11 cellular contexts compared by ENCODE assay signal in the genomic region with DNA sequence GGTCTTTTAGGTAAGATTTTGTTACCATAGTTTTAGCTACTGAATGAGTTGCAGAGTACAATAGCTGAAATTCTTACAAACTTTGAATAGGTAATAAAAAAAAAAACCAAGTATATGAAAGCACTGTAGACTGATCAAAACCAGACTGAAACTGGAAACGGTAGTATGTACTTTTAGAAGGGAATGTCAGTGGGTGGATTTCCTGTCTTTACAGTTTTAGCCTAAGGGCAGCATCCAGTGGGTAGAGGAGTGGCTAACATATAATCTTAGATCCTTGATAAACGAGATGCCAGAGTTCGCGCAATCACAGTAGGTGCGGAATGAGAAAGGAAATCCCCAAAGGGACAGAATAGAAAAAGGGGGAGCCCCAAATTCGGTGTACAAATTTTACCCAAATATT.
"Had no signal": no experiment of that assay in that cellular context is flagged by ENCODE, and none has a peak within 500 bp of the region (broad histone marks: within the 10 kb centered on the region; RNA-seq: fewer than 3 reads in every experiment).

No MANE protein-coding gene starts in this region.

- H3K27me3 ChIP-seq: thyroid gland had no signal

- DNase-seq: activated B cell treated with CpG ODN at 0.5 μM for 24 hours; activated CD4-positive, alpha-beta T cell treated with anti-CD3 and anti-CD28 coated beads for 48 hours; activated CD8-positive, alpha-beta memory T cell treated with anti-CD3 and anti-CD28 coated beads, Interleukin-2, amount 50 U/mL, for 4 hours; activated CD8-positive, alpha-beta T cell treated with anti-CD3 and anti-CD28 coated beads, Interleukin-2, amount 10 ng/mL, durations not matched to agents 7 days and 5 days; activated naive CD4-positive, alpha-beta T cell treated with anti-CD3 and anti-CD28 coated beads for 36 hours; islet precursor cell; mucosa of descending colon; naive thymus-derived CD4-positive, alpha-beta T cell; stimulated activated CD4-positive, alpha-beta T cell treated with anti-CD3 and anti-CD28 coated beads, Interleukin-2, amount 100 ng/mL, for 48 hours; thyroid gland had no signal

- H3K27ac Mint-ChIP-seq: activated B cell treated with CpG ODN at 0.5 μM for 24 hours; activated CD8-positive, alpha-beta T cell treated with anti-CD3 and anti-CD28 coated beads, Interleukin-2, amount 10 ng/mL, durations not matched to agents 7 days and 5 days; activated naive CD4-positive, alpha-beta T cell treated with anti-CD3 and anti-CD28 coated beads for 36 hours; naive thymus-derived CD4-positive, alpha-beta T cell; stimulated activated memory B cell treated with anti-CD40 and anti-IgM and Interleukin-4, amounts not matched to agents 10 μg/mL and 1 μg/mL and 100 μg/mL, for 72 hours had no signal

- H3K4me3 Mint-ChIP-seq: activated B cell treated with CpG ODN at 0.5 μM for 24 hours; activated CD8-positive, alpha-beta T cell treated with anti-CD3 and anti-CD28 coated beads, Interleukin-2, amount 10 ng/mL, durations not matched to agents 7 days and 5 days; activated naive CD4-positive, alpha-beta T cell treated with anti-CD3 and anti-CD28 coated beads for 36 hours; stimulated activated memory B cell treated with anti-CD40 and anti-IgM and Interleukin-4, amounts not matched to agents 10 μg/mL and 1 μg/mL and 100 μg/mL, for 72 hours had no signal

- H3K27me3 Mint-ChIP-seq: activated B cell treated with CpG ODN at 0.5 μM for 24 hours; naive thymus-derived CD4-positive, alpha-beta T cell; stimulated activated memory B cell treated with anti-CD40 and anti-IgM and Interleukin-4, amounts not matched to agents 10 μg/mL and 1 μg/mL and 100 μg/mL, for 72 hours had no signal

- H3K36me3 ChIP-seq: thyroid gland had no signal

- H3K4me1 ChIP-seq: thyroid gland had no signal

- ATAC-seq: activated CD8-positive, alpha-beta T cell treated with anti-CD3 and anti-CD28 coated beads, Interleukin-2, amount 10 ng/mL, durations not matched to agents 7 days and 5 days; mucosa of descending colon; naive thymus-derived CD4-positive, alpha-beta T cell; stimulated activated memory B cell treated with anti-CD40 and anti-IgM and Interleukin-4, amounts not matched to agents 10 μg/mL and 1 μg/mL and 100 μg/mL, for 72 hours had no signal

- H3K4me3 ChIP-seq: mucosa of descending colon, thyroid gland had no signal

- H3K4me1 Mint-ChIP-seq: activated B cell treated with CpG ODN at 0.5 μM for 24 hours; stimulated activated memory B cell treated with anti-CD40 and anti-IgM and Interleukin-4, amounts not matched to agents 10 μg/mL and 1 μg/mL and 100 μg/mL, for 72 hours had no signal

- H3K27ac ChIP-seq: thyroid gland had no signal

- H3K9me3 ChIP-seq: thyroid gland had no signal
